In the genomic region with DNA sequence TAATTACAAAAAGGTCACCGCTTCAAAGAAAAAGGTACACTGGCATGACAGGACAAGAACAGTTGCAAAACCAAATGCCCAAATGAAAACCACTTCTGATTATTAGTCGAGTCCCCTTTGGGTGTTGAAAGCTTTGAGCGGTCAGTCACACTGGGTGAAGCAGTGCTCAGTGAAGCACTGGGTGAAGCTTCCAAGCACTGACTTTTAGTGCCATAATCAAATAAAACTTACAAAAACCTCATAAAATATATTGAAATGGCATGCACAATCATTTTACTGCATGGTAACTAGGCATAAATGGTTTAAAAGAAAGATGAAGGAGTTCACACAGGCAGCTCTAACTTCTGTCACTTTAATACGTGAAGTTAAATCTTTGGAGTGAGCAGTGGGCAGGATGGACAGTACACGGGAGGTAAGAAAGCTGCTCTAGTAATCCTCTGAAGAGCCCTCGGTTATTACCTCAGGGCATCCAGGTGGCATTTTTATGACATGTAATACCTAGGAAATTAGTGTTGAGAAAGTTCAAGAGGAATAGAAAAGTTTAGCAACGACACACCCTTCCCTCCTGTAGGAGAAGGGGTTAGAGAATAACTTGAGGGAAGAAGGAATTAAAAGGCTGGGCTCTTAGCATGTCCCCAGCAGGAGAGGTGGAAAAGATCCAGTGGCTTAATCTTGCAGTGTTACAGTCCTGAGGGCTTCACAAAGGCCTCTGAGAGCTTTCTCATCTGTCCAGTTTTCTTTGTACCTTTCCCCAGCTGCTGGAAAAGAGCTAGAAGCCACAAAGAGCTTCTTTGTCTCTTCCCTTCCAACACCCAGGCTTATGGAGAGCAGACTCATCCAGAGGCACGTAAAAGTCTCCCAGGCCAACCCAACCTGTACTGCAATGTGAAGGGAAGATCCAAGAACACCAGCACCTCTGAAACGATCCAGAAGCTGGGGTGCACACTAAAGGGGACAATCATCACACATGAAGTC, we compare ENCODE assay signal across 1 cellular context.
TF ChIP-seq lines count a peak whose summit lies in the region.

No MANE protein-coding gene starts in this region.

TF ChIP-seq in HepG2, 621 proteins besides CTCF, POLR2A, EP300 and RAD21 (continued from another document):
- TF ChIP-seq, protein P1, sequence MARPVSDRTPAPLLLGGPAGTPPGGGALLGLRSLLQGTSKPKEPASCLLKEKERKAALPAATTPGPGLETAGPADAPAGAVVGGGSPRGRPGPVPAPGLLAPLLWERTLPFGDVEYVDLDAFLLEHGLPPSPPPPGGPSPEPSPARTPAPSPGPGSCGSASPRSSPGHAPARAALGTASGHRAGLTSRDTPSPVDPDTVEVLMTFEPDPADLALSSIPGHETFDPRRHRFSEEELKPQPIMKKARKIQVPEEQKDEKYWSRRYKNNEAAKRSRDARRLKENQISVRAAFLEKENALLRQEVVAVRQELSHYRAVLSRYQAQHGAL (CRISPR knock-in tag; IDR thresholded peaks at IDR 0.05; ENCODE audit: not compliant biosample characterization), result no peak
- TF ChIP-seq ZNF552 (CRISPR knock-in tag; IDR thresholded peaks at IDR 0.05; ENCODE audit: borderline replicate concordance) (no peak), ZNF34 (CRISPR knock-in tag; IDR thresholded peaks at IDR 0.05; ENCODE audit: borderline replicate concordance) (no peak), KDM3A (CRISPR knock-in tag; IDR thresholded peaks at IDR 0.05; ENCODE audit: low read depth) (no peak), MTA3 (CRISPR knock-in tag; IDR thresholded peaks at IDR 0.05) (no peak), ZMAT3 (CRISPR knock-in tag; conservative IDR thresholded peaks at IDR 0.05) (no peak), ZNF33A (CRISPR knock-in tag; IDR thresholded peaks at IDR 0.05; ENCODE audit: borderline replicate concordance) (no peak), ZFX (CRISPR knock-in tag; IDR thresholded peaks at IDR 0.05; ENCODE audit: low read depth) (no peak)
